17 cellular contexts compared by ENCODE assay signal in genomic region chr3:184697845-184698244, GRCh38. TPM values are rescaled to one million over a fixed set of nuclear protein-coding genes. Genes with fewer than 3 reads are reported as not detected.
DNase-seq lines count a peak whose midpoint lies in the region; ATAC-seq and TF ChIP-seq lines count a peak whose summit lies in the region.
"Had no signal": no experiment of that assay in that cellular context is flagged by ENCODE, and none has a peak within 500 bp of the region (broad histone marks: within the 10 kb centered on the region; RNA-seq: fewer than 3 reads in every experiment).

No MANE protein-coding gene starts in this region.

- H2AFZ ChIP-seq in GM23338 (no peak overlapping the region), neuronal stem cell (ENCODE audit: low read length) (no peak overlapping the region)

- peaks cover 8% of the 10 kb centered on the region for H3K27me3 Mint-ChIP-seq in GM23338 (ENCODE audit: insufficient read depth, low read depth, poor library complexity)
- H3K27me3 Mint-ChIP-seq in endothelial cell (ENCODE audit: unreplicated experiment): peaks cover 5% of the 10 kb centered on the region
- H3K27me3 Mint-ChIP-seq: B cell; CD4-positive, alpha-beta T cell had no signal

- peak overlapping the region; percentile 15 for H3K18ac ChIP-seq in neuronal stem cell (ENCODE audit: low read length)

- H3K9ac ChIP-seq in neuronal stem cell (ENCODE audit: low read depth, low read length, poor library complexity): no peak overlapping the region
- H3K9ac ChIP-seq: BLaER1 treated with 17β-estradiol and CSF1 and Interleukin-3, amounts not matched to agents 10 nM and 100 nM had no signal

- H3K9me2 ChIP-seq in GM23338 (ENCODE audit: insufficient read depth): no peaks in the 10 kb centered on the region

- no peaks in the 10 kb centered on the region for H4K20me1 ChIP-seq in GM23338 (replicated peaks; ENCODE audit: insufficient read depth)
- H4K20me1 ChIP-seq: BLaER1 treated with 17β-estradiol and CSF1 and Interleukin-3, amounts not matched to agents 10 nM and 100 nM had no signal

- H3K27ac ChIP-seq in GM23338 (ENCODE audit: low read depth) (no peak overlapping the region), neuronal stem cell (replicated peaks; ENCODE audit: low read length) (no peak overlapping the region), right atrium auricular region (no peak overlapping the region)
- H3K27ac ChIP-seq: BLaER1 treated with 17β-estradiol and CSF1 and Interleukin-3, amounts not matched to agents 10 nM and 100 nM had no signal

- no peaks in the 10 kb centered on the region for H3F3A ChIP-seq in GM23338 (replicated peaks; ENCODE audit: low read depth)

- H3K14ac ChIP-seq in neuronal stem cell (ENCODE audit: low read length): no peak overlapping the region

- no peak for TF ChIP-seq CTCF in GM23338 (conservative IDR thresholded peaks at IDR 0.05; ENCODE audit: low read depth in 2 of 2)
- no peak for TF ChIP-seq CTCF in endothelial cell (IDR thresholded peaks at IDR 0.05; ENCODE audit: unreplicated experiment)
- no peak for TF ChIP-seq CTCF in GM13977 (IDR thresholded peaks at IDR 0.05; ENCODE audit: extremely low read depth, insufficient read depth, missing control alignments)
- no peak for TF ChIP-seq CTCF in right atrium auricular region (IDR thresholded peaks at IDR 0.05)

- peak; percentile 2 for DNase-seq in AG20443 (ENCODE audit: low spot score)
- no peak for DNase-seq in GM23338 (ENCODE audit: low spot score)
- DNase-seq in endothelial cell (ENCODE audit: low spot score): no peak
- DNase-seq in neuronal stem cell (ENCODE audit: low spot score): no peak
- DNase-seq in NCI-H1105 treated with DMSO at 0.1 percent for 48 hours (lab: John Stamatoyannopoulos, UW): no peak
- no peak for DNase-seq in GM13977 (ENCODE audit: low spot score)
- no peak for DNase-seq in right atrium auricular region (ENCODE audit: low spot score)
- DNase-seq: CD4-positive, alpha-beta T cell; CD8-positive, alpha-beta memory T cell; DMS 273 treated with DMSO at 0.1 percent for 48 hours; DMS79; EL; GDM1; H7; HCEC 1CT had no signal

- H4K91ac ChIP-seq in neuronal stem cell (ENCODE audit: low read depth, low read length, poor library complexity): no peak overlapping the region

- H3K4me3 Mint-ChIP-seq in GM23338 (no peak overlapping the region), endothelial cell (ENCODE audit: unreplicated experiment) (no peak overlapping the region)
- H3K4me3 Mint-ChIP-seq: B cell; CD4-positive, alpha-beta T cell; CD8-positive, alpha-beta memory T cell had no signal

- WGBS in neuronal stem cell (ENCODE audit: extremely low coverage in 2 of 2, insufficient read length in 2 of 2, insufficient replicate concordance in 1 of 2), 2 donors: no CpG with 5 or more reads among the region's 8 CpGs

- no peak overlapping the region for H2BK120ac ChIP-seq in neuronal stem cell (ENCODE audit: low read depth, low read length)

- no peak overlapping the region for H4K8ac ChIP-seq in neuronal stem cell (ENCODE audit: low read depth, low read length)

- H2BK15ac ChIP-seq in neuronal stem cell (ENCODE audit: low read length): no peak overlapping the region

- no peak overlapping the region for H3K4me2 ChIP-seq in GM23338
- no peak overlapping the region for H3K4me2 ChIP-seq in neuronal stem cell (ENCODE audit: insufficient read depth, low read length, poor library complexity, severe bottlenecking)

- ATAC-seq in GM23338: peak; percentile 21; the same call in 2 of the 3 replicates

- H3K4me1 ChIP-seq in GM23338 (ENCODE audit: insufficient read depth): peaks cover 16% of the 10 kb centered on the region; the same call in 1 of the 2 replicates
- H3K4me1 ChIP-seq in neuronal stem cell (ENCODE audit: control insufficient read depth in 2 of 2, insufficient read depth in 1 of 2, low read depth in 1 of 2, low read length in 2 of 2): peaks cover 15 to 17% of the 10 kb centered on the region in 2 donors
- H3K4me1 ChIP-seq in right atrium auricular region: no peaks in the 10 kb centered on the region

- peaks cover 37% of the 10 kb centered on the region for H3K4me1 Mint-ChIP-seq in GM23338
- no peaks in the 10 kb centered on the region for H3K4me1 Mint-ChIP-seq in endothelial cell (ENCODE audit: unreplicated experiment)
- H3K4me1 Mint-ChIP-seq: B cell; CD8-positive, alpha-beta memory T cell had no signal

- no peak overlapping the region for H2BK5ac ChIP-seq in neuronal stem cell (ENCODE audit: low read length)

- H3K23ac ChIP-seq in neuronal stem cell (ENCODE audit: low read depth, low read length, poor library complexity): no peak overlapping the region

- H3K27ac Mint-ChIP-seq in GM23338: no peak overlapping the region
- peak overlapping the region; percentile 40 for H3K27ac Mint-ChIP-seq in endothelial cell (ENCODE audit: unreplicated experiment)
- H3K27ac Mint-ChIP-seq: B cell; CD4-positive, alpha-beta T cell; CD8-positive, alpha-beta memory T cell had no signal

- H3K9me3 ChIP-seq in neuronal stem cell (replicated peaks in 1 of 2; ENCODE audit: control insufficient read depth in 2 of 2, insufficient read depth in 1 of 2, low read depth in 1 of 2, low read length in 2 of 2) (peaks cover 0 to 17% of the 10 kb centered on the region in 2 donors), right atrium auricular region (no peaks in the 10 kb centered on the region)

- no peak overlapping the region for H3K4me3 ChIP-seq in GM23338
- H3K4me3 ChIP-seq in neuronal stem cell (ENCODE audit: low read length in 2 of 2): no peak overlapping the region
- no peak overlapping the region for H3K4me3 ChIP-seq in right atrium auricular region
- H3K4me3 ChIP-seq: BLaER1 treated with 17β-estradiol and CSF1 and Interleukin-3, amounts not matched to agents 10 nM and 100 nM had no signal

- H3K27me3 ChIP-seq in GM23338 (ENCODE audit: insufficient read depth): no peaks in the 10 kb centered on the region
- no peaks in the 10 kb centered on the region for H3K27me3 ChIP-seq in neuronal stem cell (ENCODE audit: control insufficient read depth in 3 of 3, insufficient read depth in 3 of 3, low read depth in 1 of 3, low read length in 3 of 3)
- H3K27me3 ChIP-seq in right atrium auricular region: no peaks in the 10 kb centered on the region
- H3K27me3 ChIP-seq: BLaER1 treated with 17β-estradiol and CSF1 and Interleukin-3, amounts not matched to agents 10 nM and 100 nM had no signal

- no peaks in the 10 kb centered on the region for H3K79me1 ChIP-seq in neuronal stem cell (ENCODE audit: low read depth, low read length)

- H3K79me2 ChIP-seq in GM23338 (replicated peaks; ENCODE audit: insufficient read depth): no peaks in the 10 kb centered on the region

- in situ Hi-C loops in GM13977 (cut with MboI; ENCODE audit: low pct_unique_long_range_greater_than_20kb, low sequenced_read_pairs, unreplicated experiment): no loop called here

- peak overlapping the region; percentile 29 for H2AK5ac ChIP-seq in neuronal stem cell (ENCODE audit: low read depth, low read length)

- H3K4ac ChIP-seq in neuronal stem cell (ENCODE audit: low read length): no peak overlapping the region

- peaks cover 9% of the 10 kb centered on the region; the same call in 2 of the 3 replicates for H3K9me3 Mint-ChIP-seq in GM23338
- no peaks in the 10 kb centered on the region for H3K9me3 Mint-ChIP-seq in endothelial cell (ENCODE audit: unreplicated experiment)
- H3K9me3 Mint-ChIP-seq: CD4-positive, alpha-beta T cell; CD8-positive, alpha-beta memory T cell had no signal

- peaks cover 7% of the 10 kb centered on the region for H3K36me3 Mint-ChIP-seq in GM23338 (ENCODE audit: low read depth)
- no peaks in the 10 kb centered on the region for H3K36me3 Mint-ChIP-seq in endothelial cell (ENCODE audit: low read depth, unreplicated experiment)
- H3K36me3 Mint-ChIP-seq: CD8-positive, alpha-beta memory T cell had no signal

- no peak overlapping the region for H2BK12ac ChIP-seq in neuronal stem cell (ENCODE audit: low read length)

- H3K36me3 ChIP-seq in GM23338 (ENCODE audit: insufficient read depth): no peaks in the 10 kb centered on the region
- no peaks in the 10 kb centered on the region for H3K36me3 ChIP-seq in neuronal stem cell (replicated peaks in 1 of 2; ENCODE audit: control insufficient read depth in 2 of 2, insufficient read depth in 2 of 2, low read length in 2 of 2)
- H3K36me3 ChIP-seq in right atrium auricular region: no peaks in the 10 kb centered on the region

TF ChIP-seq in GM23338, 12 proteins besides CTCF, POLR2A, EP300 and RAD21 (continues in another document):
- TF ChIP-seq EZH2phosphoT487 (IDR thresholded peaks at IDR 0.05; ENCODE audit: unreplicated experiment) (no peak), JUNB (IDR thresholded peaks at IDR 0.05; ENCODE audit: unreplicated experiment) (no peak), ZNF331 (CRISPR knock-in tag; IDR thresholded peaks at IDR 0.05; ENCODE audit: low read depth) (no peak), CREB1 (CRISPR knock-in tag; IDR thresholded peaks at IDR 0.05; ENCODE audit: low read depth) (no peak)

RNA-seq across cellular contexts. Expression of gene MAGEF1, which starts 14.0 kb away (rescaled TPM):
- total RNA-seq in GM23338 (2014; rRNA removed; shearing (Covaris generic)): 66.5 and 79.4 TPM in 2 replicates
- 86.6 and 88.7 TPM in 2 replicates for polyA plus RNA-seq in GM23338 (2016; fragmentation: Nextera tagmentation; extraction: Ambion mirVana)
- total RNA-seq in endothelial cell (ENCODE audit: unreplicated experiment): 22.9 TPM
- polyA plus RNA-seq in neuronal stem cell (2013, experiment 1 of 2): 67.9 TPM
- 67.5 TPM for polyA plus RNA-seq in neuronal stem cell (2013, experiment 2 of 2)
- 10 to 100 TPM; 26.9 to 32.2 TPM for total RNA-seq in right atrium auricular region
